Comparison of ENCODE assay signal across 1 cellular context in the genomic region with DNA sequence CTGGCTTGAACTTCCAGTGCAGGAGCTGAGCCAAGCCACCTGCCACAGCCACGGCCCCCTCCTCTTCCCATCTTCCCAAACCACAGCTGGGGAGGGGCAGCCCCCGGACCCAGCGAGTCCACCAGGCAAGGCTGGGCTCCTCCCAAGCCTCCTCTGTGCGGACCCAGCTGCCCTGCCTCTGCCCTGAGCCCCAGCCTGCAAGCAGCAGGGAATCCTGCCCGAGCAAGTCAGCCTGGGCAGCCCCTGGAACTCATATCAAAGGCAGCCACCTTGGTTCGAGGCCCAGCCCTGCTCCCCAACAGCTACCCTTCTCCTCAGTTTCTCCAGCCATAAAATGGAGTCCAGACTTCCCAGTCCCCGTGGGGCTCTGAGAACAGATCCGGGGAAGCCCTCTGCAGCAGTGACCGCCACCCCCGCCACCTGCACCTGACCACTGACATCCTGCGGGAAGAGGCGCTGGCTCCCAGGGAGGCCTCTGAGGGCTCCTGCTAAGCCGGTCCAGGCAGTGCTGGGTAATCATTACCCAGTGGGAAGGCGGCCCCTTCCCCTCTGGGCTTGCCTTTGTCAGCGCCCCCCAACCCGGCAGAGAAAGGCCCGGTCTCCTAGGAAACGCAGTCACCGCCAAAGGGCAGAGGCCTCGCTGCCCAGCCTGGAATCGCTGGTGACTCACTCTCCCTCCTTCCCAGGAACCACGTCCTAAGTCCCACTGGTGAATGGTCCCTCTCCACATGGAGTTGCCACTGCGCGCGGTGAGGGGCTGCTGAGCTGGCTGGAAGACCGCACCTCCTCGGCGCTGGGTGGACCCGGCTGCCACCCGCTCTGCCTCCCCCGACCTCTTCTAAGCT.
TF ChIP-seq lines count a peak whose summit lies in the region.

No MANE protein-coding gene starts in this region.

TF ChIP-seq in HepG2, 621 proteins besides CTCF, POLR2A, EP300 and RAD21 (continued from another document and continues in another):
- TF ChIP-seq NR1H2 (CRISPR knock-in tag; IDR thresholded peaks at IDR 0.05; ENCODE audit: borderline replicate concordance, low read depth) = no peak
- TF ChIP-seq ZNF570 (CRISPR knock-in tag; IDR thresholded peaks at IDR 0.05; ENCODE audit: borderline replicate concordance) = no peak
- peak; percentile 53; the same call in 1 of the 2 replicates for TF ChIP-seq SP4 (CRISPR knock-in tag; IDR thresholded peaks at IDR 0.05)
- peak; percentile 41; the same call in 1 of the 2 replicates for TF ChIP-seq ELF4 (CRISPR knock-in tag; IDR thresholded peaks at IDR 0.05; ENCODE audit: borderline replicate concordance)
- peak; percentile 70; the same call in 1 of the 2 replicates for TF ChIP-seq ZNF839 (CRISPR knock-in tag; IDR thresholded peaks at IDR 0.05; ENCODE audit: borderline replicate concordance)
- TF ChIP-seq CSRNP1 (CRISPR knock-in tag; IDR thresholded peaks at IDR 0.05) = 0 out of 2 replicates have a peak, but pooled peaks have one; percentile 46
- TF ChIP-seq NR2F6 (IDR thresholded peaks at IDR 0.05) = no peak; the same call in 1 of the 2 replicates
- TF ChIP-seq NR2F6 (CRISPR knock-in tag; IDR thresholded peaks at IDR 0.05) = peak; percentile 48; the same call in 1 of the 2 replicates
- TF ChIP-seq FOXM1 (CRISPR knock-in tag; IDR thresholded peaks at IDR 0.05) = no peak
- 0 out of 2 replicates have a peak, but pooled peaks have one; percentile 39 for TF ChIP-seq ATF6 (CRISPR knock-in tag; conservative IDR thresholded peaks at IDR 0.05)
- TF ChIP-seq ZNF816 (CRISPR knock-in tag; IDR thresholded peaks at IDR 0.05; ENCODE audit: borderline replicate concordance) = no peak
- 0 out of 2 replicates have a peak, but pooled peaks have one; percentile 32 for TF ChIP-seq ZNF205 (CRISPR knock-in tag; IDR thresholded peaks at IDR 0.05)
- TF ChIP-seq, protein P1, sequence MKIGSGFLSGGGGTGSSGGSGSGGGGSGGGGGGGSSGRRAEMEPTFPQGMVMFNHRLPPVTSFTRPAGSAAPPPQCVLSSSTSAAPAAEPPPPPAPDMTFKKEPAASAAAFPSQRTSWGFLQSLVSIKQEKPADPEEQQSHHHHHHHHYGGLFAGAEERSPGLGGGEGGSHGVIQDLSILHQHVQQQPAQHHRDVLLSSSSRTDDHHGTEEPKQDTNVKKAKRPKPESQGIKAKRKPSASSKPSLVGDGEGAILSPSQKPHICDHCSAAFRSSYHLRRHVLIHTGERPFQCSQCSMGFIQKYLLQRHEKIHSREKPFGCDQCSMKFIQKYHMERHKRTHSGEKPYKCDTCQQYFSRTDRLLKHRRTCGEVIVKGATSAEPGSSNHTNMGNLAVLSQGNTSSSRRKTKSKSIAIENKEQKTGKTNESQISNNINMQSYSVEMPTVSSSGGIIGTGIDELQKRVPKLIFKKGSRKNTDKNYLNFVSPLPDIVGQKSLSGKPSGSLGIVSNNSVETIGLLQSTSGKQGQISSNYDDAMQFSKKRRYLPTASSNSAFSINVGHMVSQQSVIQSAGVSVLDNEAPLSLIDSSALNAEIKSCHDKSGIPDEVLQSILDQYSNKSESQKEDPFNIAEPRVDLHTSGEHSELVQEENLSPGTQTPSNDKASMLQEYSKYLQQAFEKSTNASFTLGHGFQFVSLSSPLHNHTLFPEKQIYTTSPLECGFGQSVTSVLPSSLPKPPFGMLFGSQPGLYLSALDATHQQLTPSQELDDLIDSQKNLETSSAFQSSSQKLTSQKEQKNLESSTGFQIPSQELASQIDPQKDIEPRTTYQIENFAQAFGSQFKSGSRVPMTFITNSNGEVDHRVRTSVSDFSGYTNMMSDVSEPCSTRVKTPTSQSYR (CRISPR knock-in tag; IDR thresholded peaks at IDR 0.05; ENCODE audit: borderline replicate concordance) = peak; percentile 22; the same call in 1 of the 2 replicates
- TF ChIP-seq FOXA3 (CRISPR knock-in tag; IDR thresholded peaks at IDR 0.05) = peak; percentile 43; the same call in 1 of the 2 replicates
- TF ChIP-seq ZNF503 (CRISPR knock-in tag; IDR thresholded peaks at IDR 0.05) = no peak
- TF ChIP-seq TAF15 (IDR thresholded peaks at IDR 0.05; ENCODE audit: low read depth, low read length, poor library complexity, severe bottlenecking) = no peak
- TF ChIP-seq MEF2D (CRISPR knock-in tag; IDR thresholded peaks at IDR 0.05) = no peak
- TF ChIP-seq, protein P2, sequence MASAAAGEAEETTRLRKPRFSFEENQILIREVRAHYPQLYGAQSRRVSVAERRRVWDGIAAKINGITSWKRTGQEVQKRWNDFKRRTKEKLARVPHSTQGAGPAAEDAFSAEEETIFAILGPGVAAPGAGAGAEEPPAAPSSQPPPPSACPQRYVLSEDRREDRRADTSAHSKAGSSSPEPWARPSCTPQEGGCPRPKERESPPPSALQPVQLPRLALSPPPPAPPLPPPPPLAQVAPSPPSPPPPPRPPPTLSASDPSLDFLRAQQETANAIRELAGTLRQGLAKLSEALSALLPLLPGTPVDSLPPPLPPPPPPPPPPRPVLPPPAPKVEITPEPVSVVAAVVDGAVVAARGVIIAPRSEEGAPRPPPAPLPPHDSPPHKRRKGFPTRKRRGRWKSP (CRISPR knock-in tag; IDR thresholded peaks at IDR 0.05) = 0 out of 2 replicates have a peak, but pooled peaks have one; percentile 61
- no peak for TF ChIP-seq ZBTB43 (CRISPR knock-in tag; conservative IDR thresholded peaks at IDR 0.05)
- TF ChIP-seq, protein P3, sequence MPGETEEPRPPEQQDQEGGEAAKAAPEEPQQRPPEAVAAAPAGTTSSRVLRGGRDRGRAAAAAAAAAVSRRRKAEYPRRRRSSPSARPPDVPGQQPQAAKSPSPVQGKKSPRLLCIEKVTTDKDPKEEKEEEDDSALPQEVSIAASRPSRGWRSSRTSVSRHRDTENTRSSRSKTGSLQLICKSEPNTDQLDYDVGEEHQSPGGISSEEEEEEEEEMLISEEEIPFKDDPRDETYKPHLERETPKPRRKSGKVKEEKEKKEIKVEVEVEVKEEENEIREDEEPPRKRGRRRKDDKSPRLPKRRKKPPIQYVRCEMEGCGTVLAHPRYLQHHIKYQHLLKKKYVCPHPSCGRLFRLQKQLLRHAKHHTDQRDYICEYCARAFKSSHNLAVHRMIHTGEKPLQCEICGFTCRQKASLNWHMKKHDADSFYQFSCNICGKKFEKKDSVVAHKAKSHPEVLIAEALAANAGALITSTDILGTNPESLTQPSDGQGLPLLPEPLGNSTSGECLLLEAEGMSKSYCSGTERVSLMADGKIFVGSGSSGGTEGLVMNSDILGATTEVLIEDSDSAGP (CRISPR knock-in tag; IDR thresholded peaks at IDR 0.05; ENCODE audit: borderline replicate concordance) = peak; percentile 74; the same call in 1 of the 2 replicates
- TF ChIP-seq DMAP1 (CRISPR knock-in tag; IDR thresholded peaks at IDR 0.05) = peak; percentile 72; the same call in 1 of the 2 replicates
- no peak for TF ChIP-seq HOXA7 (CRISPR knock-in tag; IDR thresholded peaks at IDR 0.05)
- TF ChIP-seq, protein P4, sequence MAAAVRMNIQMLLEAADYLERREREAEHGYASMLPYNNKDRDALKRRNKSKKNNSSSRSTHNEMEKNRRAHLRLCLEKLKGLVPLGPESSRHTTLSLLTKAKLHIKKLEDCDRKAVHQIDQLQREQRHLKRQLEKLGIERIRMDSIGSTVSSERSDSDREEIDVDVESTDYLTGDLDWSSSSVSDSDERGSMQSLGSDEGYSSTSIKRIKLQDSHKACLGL (CRISPR knock-in tag; IDR thresholded peaks at IDR 0.05) = peak; percentile 3; the same call in 1 of the 2 replicates
- TF ChIP-seq HNF4G (IDR thresholded peaks at IDR 0.05; ENCODE audit: borderline replicate concordance, low read depth, low read length) = no peak
- 0 out of 2 replicates have a peak, but pooled peaks have one; percentile 32 for TF ChIP-seq HNF4G (CRISPR knock-in tag; IDR thresholded peaks at IDR 0.05; ENCODE audit: borderline replicate concordance, low read depth)
- peak; percentile 70 for TF ChIP-seq DRAP1 (CRISPR knock-in tag; IDR thresholded peaks at IDR 0.05)
- TF ChIP-seq KDM4B (CRISPR knock-in tag; IDR thresholded peaks at IDR 0.05) = peak; percentile 49; the same call in 1 of the 2 replicates
- TF ChIP-seq TBX3 (IDR thresholded peaks at IDR 0.05; ENCODE audit: borderline replicate concordance) = no peak
- TF ChIP-seq SIN3A (IDR thresholded peaks at IDR 0.05; ENCODE audit: borderline replicate concordance, low read depth, low read length) = peak; percentile 99
- TF ChIP-seq ATF7 (IDR thresholded peaks at IDR 0.05) = no peak
- TF ChIP-seq ATF7 (CRISPR knock-in tag; IDR thresholded peaks at IDR 0.05) = peak; percentile 54; the same call in 1 of the 2 replicates
- TF ChIP-seq, protein P5, sequence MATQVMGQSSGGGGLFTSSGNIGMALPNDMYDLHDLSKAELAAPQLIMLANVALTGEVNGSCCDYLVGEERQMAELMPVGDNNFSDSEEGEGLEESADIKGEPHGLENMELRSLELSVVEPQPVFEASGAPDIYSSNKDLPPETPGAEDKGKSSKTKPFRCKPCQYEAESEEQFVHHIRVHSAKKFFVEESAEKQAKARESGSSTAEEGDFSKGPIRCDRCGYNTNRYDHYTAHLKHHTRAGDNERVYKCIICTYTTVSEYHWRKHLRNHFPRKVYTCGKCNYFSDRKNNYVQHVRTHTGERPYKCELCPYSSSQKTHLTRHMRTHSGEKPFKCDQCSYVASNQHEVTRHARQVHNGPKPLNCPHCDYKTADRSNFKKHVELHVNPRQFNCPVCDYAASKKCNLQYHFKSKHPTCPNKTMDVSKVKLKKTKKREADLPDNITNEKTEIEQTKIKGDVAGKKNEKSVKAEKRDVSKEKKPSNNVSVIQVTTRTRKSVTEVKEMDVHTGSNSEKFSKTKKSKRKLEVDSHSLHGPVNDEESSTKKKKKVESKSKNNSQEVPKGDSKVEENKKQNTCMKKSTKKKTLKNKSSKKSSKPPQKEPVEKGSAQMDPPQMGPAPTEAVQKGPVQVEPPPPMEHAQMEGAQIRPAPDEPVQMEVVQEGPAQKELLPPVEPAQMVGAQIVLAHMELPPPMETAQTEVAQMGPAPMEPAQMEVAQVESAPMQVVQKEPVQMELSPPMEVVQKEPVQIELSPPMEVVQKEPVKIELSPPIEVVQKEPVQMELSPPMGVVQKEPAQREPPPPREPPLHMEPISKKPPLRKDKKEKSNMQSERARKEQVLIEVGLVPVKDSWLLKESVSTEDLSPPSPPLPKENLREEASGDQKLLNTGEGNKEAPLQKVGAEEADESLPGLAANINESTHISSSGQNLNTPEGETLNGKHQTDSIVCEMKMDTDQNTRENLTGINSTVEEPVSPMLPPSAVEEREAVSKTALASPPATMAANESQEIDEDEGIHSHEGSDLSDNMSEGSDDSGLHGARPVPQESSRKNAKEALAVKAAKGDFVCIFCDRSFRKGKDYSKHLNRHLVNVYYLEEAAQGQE (IDR thresholded peaks at IDR 0.05; ENCODE audit: borderline replicate concordance in 1 of 2, low read depth in 1 of 2, low read length in 2 of 2) = peak in 1 of 2 experiments; percentile 43; a peak in 1 of 4 replicates
